In the genomic region with DNA sequence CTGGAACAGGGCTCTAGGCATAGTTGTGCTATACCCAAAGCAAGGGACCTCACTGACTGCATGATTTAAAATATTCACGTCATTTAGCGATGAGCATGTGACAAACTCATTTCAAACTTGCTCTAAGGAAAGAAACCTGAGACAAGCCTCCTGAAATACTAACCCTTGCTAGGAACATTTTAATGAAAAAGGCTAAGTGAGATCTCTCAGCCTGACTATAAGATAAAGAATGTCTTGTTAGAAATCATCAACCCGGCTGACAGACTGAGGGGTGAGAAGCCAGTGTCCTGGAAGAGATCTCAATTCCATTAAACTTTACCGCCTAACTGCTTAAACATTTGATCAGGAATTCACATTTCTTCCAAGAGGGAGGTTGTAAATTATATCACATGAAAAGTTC, we compare ENCODE assay signal across 21 cellular contexts.
"Had no signal": no experiment of that assay in that cellular context is flagged by ENCODE, and none has a peak within 500 bp of the region (broad histone marks: within the 10 kb centered on the region; RNA-seq: fewer than 3 reads in every experiment).

No MANE protein-coding gene starts in this region.

- H3K9me3 Mint-ChIP-seq: immature natural killer cell had no signal

- H3K36me3 ChIP-seq: esophagus muscularis mucosa, gastroesophageal sphincter, heart left ventricle, left lung, lower lobe of right lung had no signal

- ATAC-seq: foreskin keratinocyte, gastroesophageal sphincter, heart left ventricle, left colon, left lung, left ventricle myocardium superior, lower lobe of right lung, mucosa of descending colon had no signal

- H3K9me3 ChIP-seq: esophagus muscularis mucosa, gastroesophageal sphincter, heart left ventricle, left lung, lower lobe of right lung, mucosa of descending colon had no signal

- H3K27ac ChIP-seq: coronary artery, dorsolateral prefrontal cortex, esophagus muscularis mucosa, foreskin keratinocyte, gastroesophageal sphincter, heart left ventricle, hepatocyte, left lung, lower lobe of right lung had no signal

- H3K4me3 Mint-ChIP-seq: immature natural killer cell, mesothelial cell of epicardium had no signal

- H3K4me1 Mint-ChIP-seq: immature natural killer cell had no signal

- H3K36me3 Mint-ChIP-seq: immature natural killer cell, mesothelial cell of epicardium had no signal

- DNase-seq: dermis blood vessel endothelial cell; dorsolateral prefrontal cortex; effector CD4-positive, alpha-beta T cell; effector memory CD4-positive, alpha-beta T cell; foreskin keratinocyte; heart left ventricle; hypothalamus; immature natural killer cell; islet precursor cell; kidney; left colon; left lung; left ventricle myocardium superior; lower lobe of right lung; mesenchymal stem cell; mucosa of descending colon had no signal

- H3K4me1 ChIP-seq: foreskin keratinocyte, gastroesophageal sphincter, heart left ventricle, left lung, lower lobe of right lung had no signal

- H3K4me3 ChIP-seq: coronary artery, dorsolateral prefrontal cortex, esophagus muscularis mucosa, gastroesophageal sphincter, heart left ventricle, hepatocyte, left lung, lower lobe of right lung, mucosa of descending colon had no signal

- H3K27ac Mint-ChIP-seq: immature natural killer cell, mesothelial cell of epicardium had no signal

- H3K27me3 ChIP-seq: esophagus muscularis mucosa, gastroesophageal sphincter, hepatocyte, left lung had no signal
